In genomic region chr4:152265149-152265621, GRCh38 we compare ENCODE assay signal across 10 cellular contexts.
A peak's percentile ranks its signal among the peaks of the same experiment; 100 is the strongest.
DNase-seq lines count a peak whose midpoint lies in the region; ATAC-seq and TF ChIP-seq lines count a peak whose summit lies in the region.
"Had no signal": no experiment of that assay in that cellular context is flagged by ENCODE, and none has a peak within 500 bp of the region (broad histone marks: within the 10 kb centered on the region; RNA-seq: fewer than 3 reads in every experiment).

No MANE protein-coding gene starts in this region.

- intact Hi-C loops in lower lobe of right lung (cut with DNase I), result no loop called here

- H3K4me1 ChIP-seq in adipocyte (ENCODE audit: control insufficient read depth, insufficient read depth, low read length) (peaks cover 11% of the 10 kb centered on the region), lower lobe of right lung (no peaks in the 10 kb centered on the region)

- no peak for TF ChIP-seq CTCF in AG09309 (IDR thresholded peaks at IDR 0.05; ENCODE audit: control insufficient read depth, insufficient read depth, low read depth, low read length, missing control alignments)
- TF ChIP-seq CTCF in lower lobe of right lung (IDR thresholded peaks at IDR 0.05), result no peak

- H3K4me3 ChIP-seq in AG09309 (ENCODE audit: control insufficient read depth, low read depth, low read length) (no peak overlapping the region), adipocyte (ENCODE audit: low read length) (peak overlapping the region; percentile 57), lower lobe of right lung (no peak overlapping the region)

- no peak for ATAC-seq in lower lobe of right lung
- ATAC-seq: SK-N-SH treated with all-trans-retinoic acid at 6 μM for 48 hours; stimulated activated effector memory CD8-positive, alpha-beta T cell treated with anti-CD3 and anti-CD28 coated beads, Interleukin-12 subunit alpha, Interleukin-12 subunit beta, amount 100 ng/mL, for 72 hours had no signal

- peaks cover 15% of the 10 kb centered on the region for H3K9me3 ChIP-seq in adipocyte (ENCODE audit: control insufficient read depth, low read length)
- no peaks in the 10 kb centered on the region for H3K9me3 ChIP-seq in lower lobe of right lung

- H3K27me3 ChIP-seq in adipocyte (replicated peaks; ENCODE audit: control insufficient read depth, insufficient read depth, low read length), result no peaks in the 10 kb centered on the region
- H3K27me3 ChIP-seq in lower lobe of right lung (ENCODE audit: low read depth), result no peaks in the 10 kb centered on the region

- peak; percentile 98 for DNase-seq in AG09309 (ENCODE audit: low read depth)
- peak; percentile 84 for DNase-seq in LHCN-M2 (ENCODE audit: low read depth)
- DNase-seq in adipocyte (ENCODE audit: low read depth), result no peak
- DNase-seq in iris pigment epithelial cell (ENCODE audit: low read depth), result peak; percentile 13
- DNase-seq in NCI-H1092 treated with DMSO at 0.1 percent for 48 hours (lab: John Stamatoyannopoulos, UW), result no peak
- DNase-seq in NCI-H82 treated with DMSO at 0.1 percent for 48 hours (lab: John Stamatoyannopoulos, UW; ENCODE audit: unreplicated experiment), result no peak
- DNase-seq in GDM1 (lab: John Stamatoyannopoulos, UW), result no peak
- no peak for DNase-seq in lower lobe of right lung

- no peaks in the 10 kb centered on the region for H3K36me3 ChIP-seq in adipocyte (ENCODE audit: control insufficient read depth, insufficient read depth, low read length, severe bottlenecking)
- H3K36me3 ChIP-seq in lower lobe of right lung, result no peaks in the 10 kb centered on the region

- no peak overlapping the region for H3K27ac ChIP-seq in lower lobe of right lung

- peak overlapping the region; percentile 28 for H3K9ac ChIP-seq in adipocyte (ENCODE audit: low read length)

Comparison
In these comparisons a context has a peak if more than half of its experiments do, and no peak if none do; other contexts are left out.
1. DNase-seq: peak in AG09309 (single experiment), LHCN-M2 (single experiment) and iris pigment epithelial cell (single experiment); none in adipocyte (single experiment), NCI-H1092 treated with DMSO at 0.1 percent for 48 hours (single experiment), NCI-H82 treated with DMSO at 0.1 percent for 48 hours (single experiment), GDM1 (single experiment) and lower lobe of right lung (single experiment).